Comparison of ENCODE assay signal across 18 cellular contexts in genomic region chr1:53525595-53525994, GRCh38.
DNase-seq lines count a peak whose midpoint lies in the region; ATAC-seq and TF ChIP-seq lines count a peak whose summit lies in the region.
"Had no signal": no experiment of that assay in that cellular context is flagged by ENCODE, and none has a peak within 500 bp of the region (broad histone marks: within the 10 kb centered on the region; RNA-seq: fewer than 3 reads in every experiment).

No MANE protein-coding gene starts in this region.

- peak; percentile 56 for DNase-seq in EH (ENCODE audit: low read depth)
- DNase-seq in HEK293T (ENCODE audit: extremely low spot score), result peak; percentile 36
- peak; percentile 46 for DNase-seq in WERI-Rb-1
- DNase-seq in mesothelial cell of epicardium (ENCODE audit: low spot score in 2 of 2, unreplicated experiment in 2 of 2), result no peak
- no peak for DNase-seq in kidney glomerular epithelial cell (lab: John Stamatoyannopoulos, UW)
- no peak for DNase-seq in foreskin keratinocyte
- DNase-seq in activated CD8-positive, alpha-beta T cell treated with anti-CD3 and anti-CD28 coated beads, Interleukin-2, amount 10 ng/mL, durations not matched to agents 7 days and 5 days, result no peak
- DNase-seq: activated T-cell treated with anti-CD3 and anti-CD28 coated beads, Interleukin-2, amount 50 U/mL, for 24 hours; adrenal gland; DMS153; foreskin melanocyte; mammary epithelial cell; MM.1S; NCI-H2171 treated with DMSO at 0.1 percent for 48 hours; T-helper 9 cell had no signal

- no peaks in the 10 kb centered on the region for H3K9me3 ChIP-seq in WERI-Rb-1 (ENCODE audit: severe bottlenecking)
- H3K9me3 ChIP-seq: adrenal gland, BLaER1, right atrium auricular region had no signal

- CTCF ChIA-PET in HEK293T (lab: Yijun Ruan, JAX), result interaction anchor here (0.7 kb wide), 1 partner anchor 16 kb away, joined by 3 read pairs; no protein-coding TSS in a partner anchor
- CTCF ChIA-PET in activated CD8-positive, alpha-beta T cell treated with anti-CD3 and anti-CD28 coated beads, Interleukin-2, amount 10 ng/mL, durations not matched to agents 7 days and 5 days (lab: Charles Lee), result no interaction called here

- POLR2A ChIA-PET in HEK293T (lab: Yijun Ruan, JAX), result no interaction called here
- POLR2A ChIA-PET in activated CD8-positive, alpha-beta T cell treated with anti-CD3 and anti-CD28 coated beads, Interleukin-2, amount 10 ng/mL, durations not matched to agents 7 days and 5 days (lab: Charles Lee), result no interaction called here

- no peaks in the 10 kb centered on the region for H3K9me3 Mint-ChIP-seq in mesothelial cell of epicardium
- no peaks in the 10 kb centered on the region for H3K9me3 Mint-ChIP-seq in activated CD8-positive, alpha-beta T cell treated with anti-CD3 and anti-CD28 coated beads, Interleukin-2, amount 10 ng/mL, durations not matched to agents 7 days and 5 days (ENCODE audit: insufficient read depth)
- H3K9me3 Mint-ChIP-seq: activated T-cell treated with anti-CD3 and anti-CD28 coated beads, Interleukin-2, amount 50 U/mL, for 24 hours had no signal

- no peaks in the 10 kb centered on the region for H3K36me3 Mint-ChIP-seq in mesothelial cell of epicardium
- no peaks in the 10 kb centered on the region for H3K36me3 Mint-ChIP-seq in activated CD8-positive, alpha-beta T cell treated with anti-CD3 and anti-CD28 coated beads, Interleukin-2, amount 10 ng/mL, durations not matched to agents 7 days and 5 days (ENCODE audit: low read depth)

- peaks cover 25% of the 10 kb centered on the region for H3K4me1 Mint-ChIP-seq in mesothelial cell of epicardium
- H3K4me1 Mint-ChIP-seq in activated CD8-positive, alpha-beta T cell treated with anti-CD3 and anti-CD28 coated beads, Interleukin-2, amount 10 ng/mL, durations not matched to agents 7 days and 5 days (ENCODE audit: low read depth), result no peaks in the 10 kb centered on the region

- H3K4me3 Mint-ChIP-seq in mesothelial cell of epicardium, result no peak overlapping the region
- H3K4me3 Mint-ChIP-seq in activated CD8-positive, alpha-beta T cell treated with anti-CD3 and anti-CD28 coated beads, Interleukin-2, amount 10 ng/mL, durations not matched to agents 7 days and 5 days, result no peak overlapping the region
- H3K4me3 Mint-ChIP-seq: activated T-cell treated with anti-CD3 and anti-CD28 coated beads, Interleukin-2, amount 50 U/mL, for 24 hours had no signal

- H3K27ac Mint-ChIP-seq in mesothelial cell of epicardium, result peak overlapping the region; percentile 80
- H3K27ac Mint-ChIP-seq in activated CD8-positive, alpha-beta T cell treated with anti-CD3 and anti-CD28 coated beads, Interleukin-2, amount 10 ng/mL, durations not matched to agents 7 days and 5 days, result no peak overlapping the region
- H3K27ac Mint-ChIP-seq: activated T-cell treated with anti-CD3 and anti-CD28 coated beads, Interleukin-2, amount 50 U/mL, for 24 hours had no signal

- ATAC-seq in HG02642 (IDR thresholded peaks at IDR 0.05; ENCODE audit: poor library complexity, unreplicated experiment), result no peak
- no peak for ATAC-seq in foreskin keratinocyte
- no peak for ATAC-seq in activated CD8-positive, alpha-beta T cell treated with anti-CD3 and anti-CD28 coated beads, Interleukin-2, amount 10 ng/mL, durations not matched to agents 7 days and 5 days

- H3K36me3 ChIP-seq in WERI-Rb-1, result no peaks in the 10 kb centered on the region
- H3K36me3 ChIP-seq: adrenal gland, BLaER1, right atrium auricular region had no signal

- no peaks in the 10 kb centered on the region for H3K27me3 ChIP-seq in WERI-Rb-1 (ENCODE audit: insufficient read depth, low read depth, severe bottlenecking)
- peaks cover 14% of the 10 kb centered on the region for H3K27me3 ChIP-seq in foreskin keratinocyte
- H3K27me3 ChIP-seq: adrenal gland, BLaER1, right atrium auricular region had no signal

- TF ChIP-seq CTCF in WERI-Rb-1 (IDR thresholded peaks at IDR 0.05; ENCODE audit: low read depth, low read length) (peak; percentile 50), mesothelial cell of epicardium (IDR thresholded peaks at IDR 0.05; ENCODE audit: unreplicated experiment) (no peak), foreskin keratinocyte (conservative IDR thresholded peaks at IDR 0.05) (no peak)

- H3K4me3 ChIP-seq in WERI-Rb-1 (ENCODE audit: low read depth, low read length), result no peak overlapping the region
- H3K4me3 ChIP-seq: adrenal gland, BLaER1, right atrium auricular region had no signal

- peaks cover 20% of the 10 kb centered on the region for H3K27me3 Mint-ChIP-seq in mesothelial cell of epicardium (ENCODE audit: low read depth)
- H3K27me3 Mint-ChIP-seq in activated CD8-positive, alpha-beta T cell treated with anti-CD3 and anti-CD28 coated beads, Interleukin-2, amount 10 ng/mL, durations not matched to agents 7 days and 5 days (ENCODE audit: low read depth), result no peaks in the 10 kb centered on the region
- H3K27me3 Mint-ChIP-seq: activated T-cell treated with anti-CD3 and anti-CD28 coated beads, Interleukin-2, amount 50 U/mL, for 24 hours had no signal

- no peaks in the 10 kb centered on the region for H3K4me1 ChIP-seq in foreskin keratinocyte
- H3K4me1 ChIP-seq: adrenal gland had no signal

- H3K27ac ChIP-seq in WERI-Rb-1 (no peak overlapping the region), foreskin keratinocyte (no peak overlapping the region)
- H3K27ac ChIP-seq: BLaER1, right atrium auricular region had no signal

TF ChIP-seq in HEK293T, 16 proteins besides CTCF, POLR2A, EP300 and RAD21:
- TF ChIP-seq FOXA1 (IDR thresholded peaks at IDR 0.05) (no peak), ARNT (IDR thresholded peaks at IDR 0.05) (no peak), L3MBTL2 (conservative IDR thresholded peaks at IDR 0.05) (no peak), FOXK2 (IDR thresholded peaks at IDR 0.05) (no peak), TARDBP (IDR thresholded peaks at IDR 0.05) (no peak), ELF4 (IDR thresholded peaks at IDR 0.05) (no peak), PKNOX1 (IDR thresholded peaks at IDR 0.05) (no peak), SUZ12 (IDR thresholded peaks at IDR 0.05) (no peak), NFRKB (IDR thresholded peaks at IDR 0.05) (no peak), BHLHE40 (IDR thresholded peaks at IDR 0.05; ENCODE audit: borderline replicate concordance) (no peak), CTBP1 (IDR thresholded peaks at IDR 0.05; ENCODE audit: borderline replicate concordance) (no peak), SP1 (IDR thresholded peaks at IDR 0.05) (no peak), HDGF (IDR thresholded peaks at IDR 0.05; ENCODE audit: borderline replicate concordance) (no peak)

Comparison
In these comparisons a context has a peak if more than half of its experiments do, and no peak if none do; other contexts are left out.
1. DNase-seq: peak in EH (single experiment), HEK293T (single experiment) and WERI-Rb-1 (single experiment); none in mesothelial cell of epicardium (0 of 2), kidney glomerular epithelial cell (single experiment), foreskin keratinocyte (0 of 2) and activated CD8-positive, alpha-beta T cell treated with anti-CD3 and anti-CD28 coated beads, Interleukin-2, amount 10 ng/mL, durations not matched to agents 7 days and 5 days (single experiment).